9 cellular contexts compared by ENCODE assay signal in the genomic region with DNA sequence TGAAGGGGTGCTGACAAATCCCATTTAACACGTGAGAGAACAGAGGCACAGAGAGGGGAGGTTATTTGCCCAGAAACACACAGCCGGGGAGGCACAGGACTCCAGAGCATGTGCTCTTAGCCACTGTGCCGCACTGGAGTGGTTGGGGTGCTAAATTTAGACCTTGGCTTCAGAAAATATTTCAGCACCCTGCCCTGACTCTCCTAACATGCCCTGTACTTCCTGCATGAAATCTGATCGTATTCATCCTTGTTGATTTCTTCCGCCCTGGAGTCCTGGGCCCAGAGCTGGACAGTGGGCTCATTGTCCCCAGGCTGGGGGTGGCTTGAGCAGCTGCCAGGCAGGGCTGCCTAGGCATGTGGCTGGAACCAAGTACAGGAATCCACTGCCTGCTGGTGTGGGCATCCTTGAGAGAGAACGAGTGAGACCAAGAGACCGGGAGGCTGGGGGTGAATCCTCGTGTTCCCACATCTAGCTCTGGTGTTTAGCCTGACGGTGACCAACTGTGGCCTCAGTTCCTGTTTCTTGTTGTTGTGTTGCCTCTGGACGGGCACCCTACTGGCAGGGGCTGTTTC. TPM values are rescaled to one million over a fixed set of nuclear protein-coding genes. Genes with fewer than 3 reads are reported as not detected.
DNase-seq lines count a peak whose midpoint lies in the region; ATAC-seq and TF ChIP-seq lines count a peak whose summit lies in the region.
"Had no signal": no experiment of that assay in that cellular context is flagged by ENCODE, and none has a peak within 500 bp of the region (broad histone marks: within the 10 kb centered on the region; RNA-seq: fewer than 3 reads in every experiment).

No MANE protein-coding gene starts in this region.

- no peak overlapping the region for H3K9ac ChIP-seq in Karpas-422 (ENCODE audit: low read length)

- no peaks in the 10 kb centered on the region for H3K36me3 Mint-ChIP-seq in activated naive CD8-positive, alpha-beta T cell treated with anti-CD3 and anti-CD28 coated beads for 36 hours

- intact Hi-C loops in posterior vena cava (cut with DNase I): no loop called here

- no peak overlapping the region for H3K4me3 Mint-ChIP-seq in activated naive CD8-positive, alpha-beta T cell treated with anti-CD3 and anti-CD28 coated beads for 36 hours

- H3K9me3 ChIP-seq in Karpas-422 (ENCODE audit: low read length): no peaks in the 10 kb centered on the region
- no peaks in the 10 kb centered on the region for H3K9me3 ChIP-seq in thoracic aorta

- no peak overlapping the region for H3K27ac Mint-ChIP-seq in activated naive CD8-positive, alpha-beta T cell treated with anti-CD3 and anti-CD28 coated beads for 36 hours

- H3K36me3 ChIP-seq in Karpas-422 (ENCODE audit: insufficient read depth, low read length): no peaks in the 10 kb centered on the region
- H3K36me3 ChIP-seq in thoracic aorta: no peaks in the 10 kb centered on the region

- no peaks in the 10 kb centered on the region for H4K20me1 ChIP-seq in Karpas-422 (ENCODE audit: insufficient read depth, low read depth, low read length)

- H2AFZ ChIP-seq in Karpas-422 (ENCODE audit: low read length): no peak overlapping the region

- H3K4me3 ChIP-seq in Karpas-422 (ENCODE audit: low read length) (no peak overlapping the region), cardiac fibroblast (replicated peaks in 1 of 2; ENCODE audit: low read depth in 2 of 2, low read length in 2 of 2) (no peak overlapping the region), thoracic aorta (peak overlapping the region; percentile 55)

- no peaks in the 10 kb centered on the region for H3K9me3 Mint-ChIP-seq in activated naive CD8-positive, alpha-beta T cell treated with anti-CD3 and anti-CD28 coated beads for 36 hours

- no peaks in the 10 kb centered on the region for H3K79me2 ChIP-seq in Karpas-422 (ENCODE audit: low read length)

- peak; percentile 14 for DNase-seq in Karpas-422
- DNase-seq in cardiac fibroblast (ENCODE audit: low read depth in 2 of 2): peak; percentile 50 to 76
- DNase-seq in left lobe of liver (ENCODE audit: low spot score): no peak
- no peak for DNase-seq in thoracic aorta (ENCODE audit: low spot score)
- no peak for DNase-seq in activated naive CD8-positive, alpha-beta T cell treated with anti-CD3 and anti-CD28 coated beads for 36 hours
- DNase-seq in posterior vena cava (ENCODE audit: low spot score): no peak
- DNase-seq in GM13976 (ENCODE audit: low spot score): no peak
- DNase-seq: activated CD4-positive, alpha-beta T cell treated with anti-CD3 and anti-CD28 coated beads for 48 hours had no signal

- peak; percentile 50 for ATAC-seq in left lobe of liver
- ATAC-seq in thoracic aorta (ENCODE audit: insufficient number of reproducible peaks, low FRiP score, low read depth): peak; percentile 62
- ATAC-seq in HG03342 (IDR thresholded peaks at IDR 0.05; ENCODE audit: unreplicated experiment): no peak

- peaks cover 17% of the 10 kb centered on the region for H3K4me1 Mint-ChIP-seq in activated naive CD8-positive, alpha-beta T cell treated with anti-CD3 and anti-CD28 coated beads for 36 hours

- no peaks in the 10 kb centered on the region for H3K27me3 Mint-ChIP-seq in activated naive CD8-positive, alpha-beta T cell treated with anti-CD3 and anti-CD28 coated beads for 36 hours

- H3K27ac ChIP-seq in Karpas-422 (ENCODE audit: low read length): no peak overlapping the region
- H3K27ac ChIP-seq in thoracic aorta: peak overlapping the region; percentile 38 to 79

- H3K4me1 ChIP-seq in Karpas-422 (ENCODE audit: low read length) (peaks cover 8% of the 10 kb centered on the region), thoracic aorta (ENCODE audit: control insufficient read depth in 1 of 2, low read depth in 2 of 2) (peaks cover 23 to 26% of the 10 kb centered on the region in 2 donors)

- in situ Hi-C loops in GM13976 (cut with MboI; ENCODE audit: low sequenced_read_pairs, unreplicated experiment): no loop called here

- H3K9me2 ChIP-seq in Karpas-422 (replicated peaks; ENCODE audit: insufficient read depth, low read length): no peaks in the 10 kb centered on the region

- H3K4me2 ChIP-seq in Karpas-422 (ENCODE audit: low read depth, low read length, poor library complexity, severe bottlenecking): no peak overlapping the region

- no peak for TF ChIP-seq CTCF in cardiac fibroblast (IDR thresholded peaks at IDR 0.05; ENCODE audit: low read depth, low read length)
- TF ChIP-seq CTCF in thoracic aorta (IDR thresholded peaks at IDR 0.05): no peak
- no peak for TF ChIP-seq CTCF in GM13976 (IDR thresholded peaks at IDR 0.05; ENCODE audit: borderline replicate concordance, control extremely low read depth, extremely low read depth, insufficient read depth, missing control alignments)

- no peaks in the 10 kb centered on the region for H3K27me3 ChIP-seq in Karpas-422 (ENCODE audit: low read length)
- no peaks in the 10 kb centered on the region for H3K27me3 ChIP-seq in thoracic aorta (replicated peaks; ENCODE audit: insufficient read depth)

RNA-seq across cellular contexts. Expression of a gene that starts 5.3 kb away (rescaled TPM):
- 4.0 and 4.8 TPM in 2 replicates for total RNA-seq in Karpas-422 (2014; rRNA removed; shearing (Covaris generic); ENCODE audit: low replicate concordance)
- 7.0 TPM for total RNA-seq in left lobe of liver
- total RNA-seq in thoracic aorta: 10 to 100 TPM; 29.1 to 36.4 TPM
- 1 to 10 TPM; 2.6 to 2.8 TPM for total RNA-seq in activated naive CD8-positive, alpha-beta T cell treated with anti-CD3 and anti-CD28 coated beads for 36 hours
- 10 to 100 TPM; 11.1 to 14.4 TPM for total RNA-seq in posterior vena cava

RNA-seq across cellular contexts. Expression of a gene that starts 14.9 kb away (rescaled TPM):
- total RNA-seq in Karpas-422 (2014; rRNA removed; shearing (Covaris generic); ENCODE audit: low replicate concordance): not detected in 2 replicates
- not detected for total RNA-seq in left lobe of liver
- not detected for total RNA-seq in thoracic aorta
- not detected for total RNA-seq in activated naive CD8-positive, alpha-beta T cell treated with anti-CD3 and anti-CD28 coated beads for 36 hours
- total RNA-seq in posterior vena cava: not detected

RNA-seq across cellular contexts. Expression of a gene that starts 27.2 kb away (rescaled TPM):
- total RNA-seq in Karpas-422 (2014; rRNA removed; shearing (Covaris generic); ENCODE audit: low replicate concordance): not detected in 2 replicates
- total RNA-seq in left lobe of liver (0.15 TPM), thoracic aorta (not detected), posterior vena cava (under 1 TPM; 0.14 to 0.46 TPM)
- total RNA-seq in activated naive CD8-positive, alpha-beta T cell treated with anti-CD3 and anti-CD28 coated beads for 36 hours: not detected

RNA-seq across cellular contexts. Expression of a gene that starts 35.8 kb away (rescaled TPM):
- total RNA-seq in Karpas-422 (2014; rRNA removed; shearing (Covaris generic); ENCODE audit: low replicate concordance): 93.0 and 130 TPM in 2 replicates
- total RNA-seq in left lobe of liver: 38.9 TPM
- total RNA-seq in thoracic aorta: 10 to 100 TPM; 67.4 to 92.9 TPM
- total RNA-seq in activated naive CD8-positive, alpha-beta T cell treated with anti-CD3 and anti-CD28 coated beads for 36 hours: 10 to 100 TPM; 55.0 to 58.4 TPM
- total RNA-seq in posterior vena cava: 10 to 100 TPM; 39.8 to 48.7 TPM

RNA-seq across cellular contexts. Expression of a gene that starts 55.8 kb away (rescaled TPM):
- total RNA-seq in Karpas-422 (2014; rRNA removed; shearing (Covaris generic); ENCODE audit: low replicate concordance): 44.7 and 55.2 TPM in 2 replicates
- total RNA-seq in left lobe of liver (22.6 TPM), thoracic aorta (100 to 1,000 TPM in 1 of 2 donors, 10 to 100 TPM in 1; 25.3 to 103 TPM), posterior vena cava (10 to 100 TPM; 24.4 to 30.3 TPM)
- 10 to 100 TPM; 26.4 to 27.4 TPM for total RNA-seq in activated naive CD8-positive, alpha-beta T cell treated with anti-CD3 and anti-CD28 coated beads for 36 hours

Comparison
In these comparisons a context has a peak if more than half of its experiments do, and no peak if none do; other contexts are left out.
1. DNase-seq: peak in Karpas-422 (single experiment) and cardiac fibroblast (2 of 2); none in left lobe of liver (single experiment), thoracic aorta (single experiment), activated naive CD8-positive, alpha-beta T cell treated with anti-CD3 and anti-CD28 coated beads for 36 hours (single experiment), posterior vena cava (single experiment) and GM13976 (single experiment).